11 cellular contexts compared by ENCODE assay signal in genomic region chr2:53941749-53942148, GRCh38. TPM values are rescaled to one million over a fixed set of nuclear protein-coding genes. Genes with fewer than 3 reads are reported as not detected.
DNase-seq lines count a peak whose midpoint lies in the region; ATAC-seq, FAIRE-seq and TF ChIP-seq lines count a peak whose summit lies in the region.
"Had no signal": no experiment of that assay in that cellular context is flagged by ENCODE, and none has a peak within 500 bp of the region (broad histone marks: within the 10 kb centered on the region; RNA-seq: fewer than 3 reads in every experiment).

No MANE protein-coding gene starts in this region.

- intact Hi-C loops in lower leg skin (cut with DNase I; ENCODE audit: low total_unique reads) = no loop called here

- TF ChIP-seq CTCF in lower leg skin (IDR thresholded peaks at IDR 0.05) = no peak

- no peak for FAIRE-seq in H54 (lab: Jason Lieb, UNC)
- FAIRE-seq: keratinocyte had no signal

- DNase-seq in OCI-M2 (lab: John Stamatoyannopoulos, UW; ENCODE audit: unreplicated experiment) (no peak), lower leg skin (ENCODE audit: low spot score in 2 of 2) (no peak), H54 (ENCODE audit: insufficient read length, low spot score) (no peak)
- DNase-seq in stimulated activated CD4-positive, alpha-beta T cell treated with anti-CD3 and anti-CD28 coated beads, Interleukin-12 subunit alpha, Interleukin-12 subunit beta, amount 100 ng/mL, for 4 hours = no peak
- DNase-seq: activated CD4-positive, CD25-positive, alpha-beta regulatory T cell; caudate nucleus; MV-4-11 had no signal

- H3K4me3 ChIP-seq in lower leg skin (ENCODE audit: low read depth, poor library complexity, severe bottlenecking) = no peak overlapping the region

- TF ChIP-seq POLR2A in lower leg skin (IDR thresholded peaks at IDR 0.05) (no peak), H54 (IDR thresholded peaks at IDR 0.05; ENCODE audit: low read depth, low read length) (no peak)

- ATAC-seq in GM18909 (IDR thresholded peaks at IDR 0.05; ENCODE audit: poor library complexity, unreplicated experiment) = peak; percentile 78
- peak; percentile 67 for ATAC-seq in GM21786 (IDR thresholded peaks at IDR 0.05; ENCODE audit: unreplicated experiment)
- peak; percentile 71 for ATAC-seq in HG03342 (IDR thresholded peaks at IDR 0.05; ENCODE audit: unreplicated experiment)

- WGBS in lower leg skin, 2 donors = 91% methylated on average over 5 of the region's 5 CpGs

RNA-seq across cellular contexts. Expression of gene PSME4, which starts 29.0 kb away (rescaled TPM):
- 10 to 100 TPM; 29.7 to 42.2 (median 32.6) TPM for total RNA-seq in lower leg skin
